Comparison of ENCODE assay signal across 14 cellular contexts in genomic region chr5:116395708-116396203, GRCh38.
DNase-seq lines count a peak whose midpoint lies in the region; ATAC-seq, FAIRE-seq and TF ChIP-seq lines count a peak whose summit lies in the region.
"Had no signal": no experiment of that assay in that cellular context is flagged by ENCODE, and none has a peak within 500 bp of the region (broad histone marks: within the 10 kb centered on the region; RNA-seq: fewer than 3 reads in every experiment).

No MANE protein-coding gene starts in this region.

- POLR2A ChIA-PET in HEK293T (lab: Yijun Ruan, JAX): no interaction called here
- POLR2A ChIA-PET in naive thymus-derived CD4-positive, alpha-beta T cell (lab: Charles Lee): no interaction called here
- POLR2A ChIA-PET in GM10248 (lab: Yijun Ruan, JAX): no interaction called here

- peaks cover 4% of the 10 kb centered on the region for H3K9me3 Mint-ChIP-seq in glutamatergic neuron (ENCODE audit: unreplicated experiment)
- peaks cover 0 to 6% (median 0%) of the 10 kb centered on the region in 11 donors for H3K9me3 Mint-ChIP-seq in naive thymus-derived CD4-positive, alpha-beta T cell
- H3K9me3 Mint-ChIP-seq: activated naive CD4-positive, alpha-beta T cell treated with anti-CD3 and anti-CD28 coated beads, Interleukin-2, amount 10 ng/mL, durations not matched to agents 7 days and 5 days; immature natural killer cell had no signal

- peak overlapping the region; percentile 29 for H3K9ac ChIP-seq in SK-N-MC (ENCODE audit: insufficient read length)

- H3K4me3 Mint-ChIP-seq in glutamatergic neuron (ENCODE audit: unreplicated experiment): peak overlapping the region; percentile 4
- no peak overlapping the region for H3K4me3 Mint-ChIP-seq in naive thymus-derived CD4-positive, alpha-beta T cell
- H3K4me3 Mint-ChIP-seq: activated naive CD4-positive, alpha-beta T cell treated with anti-CD3 and anti-CD28 coated beads, Interleukin-2, amount 10 ng/mL, durations not matched to agents 7 days and 5 days; immature natural killer cell; natural killer cell had no signal

- peak; percentile 73 for DNase-seq in DMS79 (lab: John Stamatoyannopoulos, UW)
- DNase-seq in SK-N-MC (ENCODE audit: low read depth, low spot score): no peak
- no peak for DNase-seq in glutamatergic neuron
- peak in 1 of 6 donors; percentile 32 for DNase-seq in pancreas
- DNase-seq in HEK293T (ENCODE audit: extremely low spot score): no peak
- no peak for DNase-seq in naive thymus-derived CD4-positive, alpha-beta T cell
- no peak for DNase-seq in GM10248 (ENCODE audit: extremely low spot score)
- DNase-seq: activated naive CD4-positive, alpha-beta T cell treated with anti-CD3 and anti-CD28 coated beads, Interleukin-2, amount 10 ng/mL, durations not matched to agents 7 days and 5 days; immature natural killer cell; natural killer cell; NCI-H526 treated with DMSO at 0.1 percent for 48 hours; SHP77 treated with DMSO at 0.1 percent for 48 hours had no signal

- H3K9me3 ChIP-seq in SK-N-MC (ENCODE audit: low read depth, low read length): no peaks in the 10 kb centered on the region
- no peaks in the 10 kb centered on the region for H3K9me3 ChIP-seq in pancreas
- no peaks in the 10 kb centered on the region for H3K9me3 ChIP-seq in naive thymus-derived CD4-positive, alpha-beta T cell (ENCODE audit: control insufficient read depth in 2 of 3, low read length in 3 of 3)

- CTCF ChIA-PET in HEK293T (lab: Yijun Ruan, JAX) (interaction anchor here (0.6 kb wide), 1 partner anchor 53 kb away, joined by 4 read pairs; no protein-coding TSS in a partner anchor), GM10248 (lab: Yijun Ruan, JAX) (interaction anchor here (1.6 kb wide), 2 partner anchors 8 to 12 kb away, joined by 3 read pairs; no protein-coding TSS in a partner anchor)
- CTCF ChIA-PET in naive thymus-derived CD4-positive, alpha-beta T cell (lab: Charles Lee): no interaction called here

- H3K4me3 ChIP-seq in SK-N-MC: no peak overlapping the region
- no peak overlapping the region for H3K4me3 ChIP-seq in pancreas
- H3K4me3 ChIP-seq in naive thymus-derived CD4-positive, alpha-beta T cell (ENCODE audit: low read length): no peak overlapping the region

- ATAC-seq in pancreas (peak; percentile 73 to 84 (median 82)), HG02973 (IDR thresholded peaks at IDR 0.05; ENCODE audit: unreplicated experiment) (no peak)
- ATAC-seq in naive thymus-derived CD4-positive, alpha-beta T cell: no peak
- ATAC-seq: natural killer cell had no signal

- H3K36me3 ChIP-seq in SK-N-MC (ENCODE audit: insufficient read depth, low read length): no peaks in the 10 kb centered on the region
- H3K36me3 ChIP-seq in pancreas: no peaks in the 10 kb centered on the region
- H3K36me3 ChIP-seq in naive thymus-derived CD4-positive, alpha-beta T cell (ENCODE audit: control insufficient read depth in 2 of 3, insufficient read depth in 3 of 3, low read length in 3 of 3): no peaks in the 10 kb centered on the region

- no peak overlapping the region for H3K27ac ChIP-seq in SK-N-MC
- H3K27ac ChIP-seq in pancreas: peak overlapping the region in 3 of 4 donors; percentile 17 to 57 (median 47)
- H3K27ac ChIP-seq in naive thymus-derived CD4-positive, alpha-beta T cell (ENCODE audit: low read depth, low read length): no peak overlapping the region

- H3K36me3 Mint-ChIP-seq in glutamatergic neuron (ENCODE audit: unreplicated experiment): no peaks in the 10 kb centered on the region
- peaks cover 0 to 58% (median 35%) of the 10 kb centered on the region in 5 donors for H3K36me3 Mint-ChIP-seq in naive thymus-derived CD4-positive, alpha-beta T cell
- H3K36me3 Mint-ChIP-seq: activated naive CD4-positive, alpha-beta T cell treated with anti-CD3 and anti-CD28 coated beads, Interleukin-2, amount 10 ng/mL, durations not matched to agents 7 days and 5 days; natural killer cell had no signal

- intact Hi-C loops in pancreas (cut with DNase I): no loop called here
- intact Hi-C loops in naive thymus-derived CD4-positive, alpha-beta T cell (cut with micrococcal nuclease): no loop called here

- TF ChIP-seq CTCF in glutamatergic neuron (IDR thresholded peaks at IDR 0.05; ENCODE audit: partially characterized antibody, unreplicated experiment): no peak
- TF ChIP-seq CTCF in pancreas (IDR thresholded peaks at IDR 0.05): no peak
- TF ChIP-seq CTCF in GM10248 (IDR thresholded peaks at IDR 0.05; ENCODE audit: control extremely low read depth, extremely low read depth, low read depth, missing control alignments): no peak

- no peaks in the 10 kb centered on the region for H3K27me3 ChIP-seq in pancreas
- no peaks in the 10 kb centered on the region for H3K27me3 ChIP-seq in naive thymus-derived CD4-positive, alpha-beta T cell (ENCODE audit: control insufficient read depth in 2 of 2, insufficient read depth in 2 of 2, low read length in 2 of 2)

- 33 to 34% methylated on average over 3 of the region's 3 CpGs for WGBS in pancreas, 2 donors

- H3K4me1 ChIP-seq in pancreas: peaks cover 10 to 19% (median 12%) of the 10 kb centered on the region in 3 donors
- no peaks in the 10 kb centered on the region for H3K4me1 ChIP-seq in naive thymus-derived CD4-positive, alpha-beta T cell (ENCODE audit: control insufficient read depth in 2 of 2, insufficient read depth in 2 of 2, low read length in 2 of 2)

- no peaks in the 10 kb centered on the region for H3K27me3 Mint-ChIP-seq in glutamatergic neuron (ENCODE audit: unreplicated experiment)
- no peaks in the 10 kb centered on the region for H3K27me3 Mint-ChIP-seq in naive thymus-derived CD4-positive, alpha-beta T cell
- H3K27me3 Mint-ChIP-seq: activated naive CD4-positive, alpha-beta T cell treated with anti-CD3 and anti-CD28 coated beads, Interleukin-2, amount 10 ng/mL, durations not matched to agents 7 days and 5 days had no signal

- peak overlapping the region; percentile 89 for H3K27ac Mint-ChIP-seq in glutamatergic neuron (ENCODE audit: unreplicated experiment)
- H3K27ac Mint-ChIP-seq in naive thymus-derived CD4-positive, alpha-beta T cell: no peak overlapping the region
- H3K27ac Mint-ChIP-seq: activated naive CD4-positive, alpha-beta T cell treated with anti-CD3 and anti-CD28 coated beads, Interleukin-2, amount 10 ng/mL, durations not matched to agents 7 days and 5 days; immature natural killer cell; natural killer cell had no signal

- peaks cover 32% of the 10 kb centered on the region for H3K4me1 Mint-ChIP-seq in glutamatergic neuron (ENCODE audit: low read depth, unreplicated experiment)
- H3K4me1 Mint-ChIP-seq in naive thymus-derived CD4-positive, alpha-beta T cell: no peaks in the 10 kb centered on the region
- H3K4me1 Mint-ChIP-seq: activated naive CD4-positive, alpha-beta T cell treated with anti-CD3 and anti-CD28 coated beads, Interleukin-2, amount 10 ng/mL, durations not matched to agents 7 days and 5 days; immature natural killer cell; natural killer cell had no signal

- no peak for FAIRE-seq in pancreas (lab: Jason Lieb, UNC)
- FAIRE-seq: TTC549 had no signal

TF ChIP-seq in HEK293T, 16 proteins besides CTCF, POLR2A, EP300 and RAD21:
- no peak for TF ChIP-seq FOXA1 (IDR thresholded peaks at IDR 0.05)
- TF ChIP-seq ARNT (IDR thresholded peaks at IDR 0.05): no peak
- TF ChIP-seq FOXK2 (IDR thresholded peaks at IDR 0.05): no peak
- TF ChIP-seq ZNF384 (IDR thresholded peaks at IDR 0.05): no peak
- no peak for TF ChIP-seq BHLHE40 (IDR thresholded peaks at IDR 0.05; ENCODE audit: borderline replicate concordance)
- no peak for TF ChIP-seq TARDBP (IDR thresholded peaks at IDR 0.05)
- TF ChIP-seq LEF1 (IDR thresholded peaks at IDR 0.05; ENCODE audit: borderline replicate concordance): no peak
- TF ChIP-seq NFRKB (IDR thresholded peaks at IDR 0.05): no peak
- no peak for TF ChIP-seq SP1 (IDR thresholded peaks at IDR 0.05)

Comparison
In these comparisons a context has a peak if more than half of its experiments do, and no peak if none do; other contexts are left out.
1. H3K27ac ChIP-seq: peak in pancreas (3 of 4); none in SK-N-MC (single experiment) and naive thymus-derived CD4-positive, alpha-beta T cell (single experiment).
2. ATAC-seq: peak in pancreas (4 of 4); none in HG02973 (single experiment) and naive thymus-derived CD4-positive, alpha-beta T cell (single experiment).